In genomic region chr14:60008042-60008441, GRCh38 we compare ENCODE assay signal across 30 cellular contexts.
"Had no signal": no experiment of that assay in that cellular context is flagged by ENCODE, and none has a peak within 500 bp of the region (broad histone marks: within the 10 kb centered on the region; RNA-seq: fewer than 3 reads in every experiment).

No MANE protein-coding gene starts in this region.

- ATAC-seq: activated CD4-positive, alpha-beta T cell treated with anti-CD3 and anti-CD28 coated beads for 36 hours; gastroesophageal sphincter; left colon; stimulated activated memory B cell treated with anti-CD40 and anti-IgM and Interleukin-4, amounts not matched to agents 10 μg/mL and 1 μg/mL and 100 μg/mL, for 72 hours; stimulated activated naive CD8-positive, alpha-beta T cell treated with anti-CD3 and anti-CD28 coated beads, Interleukin-15, amount 100 ng/mL, for 72 hours; T-cell; upper lobe of right lung had no signal

- H3K36me3 ChIP-seq: adrenal gland, gastroesophageal sphincter, ovary, sigmoid colon, tibial artery, upper lobe of right lung had no signal

- H3K27me3 ChIP-seq: adrenal gland, dorsolateral prefrontal cortex, gastroesophageal sphincter, ovary, sigmoid colon, tibial artery, upper lobe of right lung had no signal

- H3K9me3 ChIP-seq: adrenal gland, gastroesophageal sphincter, ovary, tibial artery, upper lobe of right lung had no signal

- H3K27ac ChIP-seq: adrenal gland, coronary artery, dorsolateral prefrontal cortex, gastroesophageal sphincter, ovary, sigmoid colon, tibial artery, upper lobe of right lung had no signal

- H3K4me1 ChIP-seq: sigmoid colon, tibial artery, upper lobe of right lung had no signal

- H3K4me2 ChIP-seq: smooth muscle cell had no signal

- H3K4me3 ChIP-seq: adrenal gland, coronary artery, dorsolateral prefrontal cortex, gastroesophageal sphincter, ovary, sigmoid colon, smooth muscle cell, tibial artery, upper lobe of right lung had no signal

- DNase-seq: activated CD4-positive, alpha-beta T cell treated with anti-CD3 and anti-CD28 coated beads for 36 hours; activated CD4-positive, alpha-beta T cell treated with anti-CD3 and anti-CD28 coated beads, Interleukin-2, amount 50 U/mL, for 4 hours; activated CD4-positive, CD25-positive, alpha-beta regulatory T cell; activated effector memory CD4-positive, alpha-beta T cell treated with Interleukin-2 at 50 U/mL for 16 hours; activated naive CD4-positive, alpha-beta T cell treated with Interleukin-2 at 50 U/mL for 16 hours; adrenal gland; aorta; dorsolateral prefrontal cortex; effector memory CD4-positive, alpha-beta T cell; erythroblast; hippocampal formation; kidney; left colon; mammary epithelial cell; naive B cell; ovary; retina; sigmoid colon; stimulated activated CD4-positive, alpha-beta T cell treated with anti-CD3 and anti-CD28 coated beads, Interleukin-1b, Interleukin-23, amount 100 ng/mL, for 48 hours; stimulated activated CD4-positive, alpha-beta T cell treated with anti-CD3 and anti-CD28 coated beads, Interleukin-4, amount 100 ng/mL, for 4 hours; stimulated activated CD8-positive, alpha-beta memory T cell treated with anti-CD3 and anti-CD28 coated beads, Interleukin-4, amount 100 ng/mL, for 48 hours; stimulated activated naive CD8-positive, alpha-beta T cell treated with anti-CD3 and anti-CD28 coated beads, Interleukin-15, amount 100 ng/mL, for 72 hours; substantia nigra; T-cell; tibial artery; upper lobe of right lung had no signal

- FAIRE-seq: kidney had no signal
